8 cellular contexts compared by ENCODE assay signal in the genomic region with DNA sequence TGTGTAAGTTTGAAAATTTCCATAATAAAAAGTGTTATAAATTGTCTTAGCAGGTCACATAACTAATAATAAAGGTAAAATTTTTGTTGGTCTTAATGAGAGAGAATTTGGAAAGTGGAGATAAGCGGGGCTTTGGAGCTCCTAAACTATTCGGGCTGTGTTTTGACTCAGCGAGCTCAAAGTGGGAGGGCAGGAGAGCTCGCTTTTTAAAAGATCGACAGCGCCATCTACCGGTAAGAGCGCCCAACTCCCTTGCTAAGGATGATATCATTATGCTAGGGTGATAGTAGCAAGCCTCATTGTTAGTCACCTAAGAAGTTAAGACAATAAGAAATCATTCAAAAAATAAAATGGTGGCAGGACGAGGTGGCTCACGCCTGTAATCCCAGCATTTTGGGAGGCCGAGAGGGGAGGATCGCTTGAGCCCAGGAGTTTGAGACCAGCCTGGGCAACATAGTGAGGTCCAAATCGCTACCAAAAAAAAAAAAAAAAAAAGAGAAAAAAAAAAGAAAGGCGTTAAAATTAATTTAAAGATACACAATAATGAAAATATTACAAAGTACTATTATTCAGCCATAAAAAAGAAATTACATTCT. TPM values are rescaled to one million over a fixed set of nuclear protein-coding genes. Genes with fewer than 3 reads are reported as not detected.
DNase-seq lines count a peak whose midpoint lies in the region; ATAC-seq, FAIRE-seq and TF ChIP-seq lines count a peak whose summit lies in the region.

No MANE protein-coding gene starts in this region.

- peak overlapping the region; percentile 37; the same call in 2 of the 3 replicates for H3K4me2 ChIP-seq in A549

- peak; percentile 76 to 81 for DNase-seq in A549 (ENCODE audit: low read depth in 1 of 2, low spot score in 1 of 2)
- peak; percentile 87 for DNase-seq in NAMALWA (ENCODE audit: low spot score)
- peak; percentile 76 for DNase-seq in SKM-1 treated with dmso at 0.1 percent for 144 hours (lab: John Stamatoyannopoulos, UW; ENCODE audit: unreplicated experiment)
- peak; percentile 92 for DNase-seq in activated naive CD4-positive, alpha-beta T cell treated with anti-CD3 and anti-CD28 coated beads, Interleukin-2, amount 50 U/mL, for 16 hours
- peak; percentile 56 to 96 (median 89) for DNase-seq in head of caudate nucleus
- peak; percentile 92 for DNase-seq in posterior vena cava (ENCODE audit: low spot score)
- peak; percentile 87 for DNase-seq in urothelium cell line (ENCODE audit: low spot score)

- H3K9me3 ChIP-seq in A549, result no peaks in the 10 kb centered on the region

- TF ChIP-seq RAD21 in A549 (conservative IDR thresholded peaks at IDR 0.05 in 1 of 2, IDR thresholded peaks at IDR 0.05 in 1 of 2), result peak; percentile 72 to 76

- no peak overlapping the region for H3K27ac ChIP-seq in A549

- H3K4me1 ChIP-seq in A549, result peaks cover 6% of the 10 kb centered on the region; the same call in 1 of the 3 replicates

- ATAC-seq in A549, result peak; percentile 97 to 98
- ATAC-seq in GM18499 (IDR thresholded peaks at IDR 0.05; ENCODE audit: insufficient read depth, unreplicated experiment), result peak; percentile 52

- H3K4me3 ChIP-seq in A549, result no peak overlapping the region

- TF ChIP-seq CTCF in A549 (IDR thresholded peaks at IDR 0.05), result peak; percentile 68

- CTCF ChIA-PET in A549 (lab: Yijun Ruan, JAX), result interaction anchor here (0.6 to 7.5 kb wide), 53 partner anchors 9 to 859 kb away, joined by 3 to 68 read pairs (median 4); partner anchors contain the start of genes DHX16, PSORS1C1 and VARS2

- intact Hi-C loops in head of caudate nucleus (cut with DNase I) (no loop called here), posterior vena cava (cut with DNase I) (no loop called here)

- POLR2A ChIA-PET in A549 (lab: Yijun Ruan, JAX), result interaction anchor here (1.3 kb wide), 1 partner anchor 27 kb away, joined by 3 read pairs; the partner anchor contains the start of gene PSORS1C1

- TF ChIP-seq POLR2A in A549 (IDR thresholded peaks at IDR 0.05; ENCODE audit: low read length), result no peak

- TF ChIP-seq EP300 in A549 (IDR thresholded peaks at IDR 0.05), result no peak

- 15% methylated on average over 14 of the region's 14 CpGs for WGBS in A549 (ENCODE audit: missing lambda C conversion rate)

- FAIRE-seq in A549 (lab: Jason Lieb, UNC), result no peak
- no peak for FAIRE-seq in urothelium cell line (lab: Jason Lieb, UNC)

TF ChIP-seq in A549, 52 proteins besides CTCF, POLR2A, EP300 and RAD21:
- peak; percentile 43; the same call in 2 of the 3 replicates for TF ChIP-seq SMC3 (IDR thresholded peaks at IDR 0.05)
- no peak for TF ChIP-seq HOXB13 (CRISPR knock-in tag; IDR thresholded peaks at IDR 0.05; ENCODE audit: low read depth)
- no peak for TF ChIP-seq KDM1A (IDR thresholded peaks at IDR 0.05; ENCODE audit: low read depth)
- no peak for TF ChIP-seq TFCP2L1 (CRISPR knock-in tag; IDR thresholded peaks at IDR 0.05)
- TF ChIP-seq, protein P1, sequence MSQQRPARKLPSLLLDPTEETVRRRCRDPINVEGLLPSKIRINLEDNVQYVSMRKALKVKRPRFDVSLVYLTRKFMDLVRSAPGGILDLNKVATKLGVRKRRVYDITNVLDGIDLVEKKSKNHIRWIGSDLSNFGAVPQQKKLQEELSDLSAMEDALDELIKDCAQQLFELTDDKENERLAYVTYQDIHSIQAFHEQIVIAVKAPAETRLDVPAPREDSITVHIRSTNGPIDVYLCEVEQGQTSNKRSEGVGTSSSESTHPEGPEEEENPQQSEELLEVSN (IDR thresholded peaks at IDR 0.05; ENCODE audit: borderline replicate concordance, low read depth), result no peak
- TF ChIP-seq ZFP36 (IDR thresholded peaks at IDR 0.05; ENCODE audit: borderline replicate concordance, partially characterized antibody), result no peak
- TF ChIP-seq NPAS2 (CRISPR knock-in tag; IDR thresholded peaks at IDR 0.05; ENCODE audit: borderline replicate concordance), result no peak
- no peak for TF ChIP-seq RCOR1 (IDR thresholded peaks at IDR 0.05; ENCODE audit: low read depth, low read length)
- no peak for TF ChIP-seq ZNF302 (CRISPR knock-in tag; IDR thresholded peaks at IDR 0.05)

RNA-seq across cellular contexts. Expression of gene C6orf15, which starts 24.8 kb away (rescaled TPM):
- polyA plus RNA-seq in A549 (2011; rRNA removed), result not detected in 2 replicates
- not detected in 2 replicates for polyA plus RNA-seq in A549 (2012; cell fraction: cytosol; rRNA removed)
- polyA plus RNA-seq in A549 (2012; cell fraction: nucleus; rRNA removed), result not detected in 2 replicates
- polyA plus RNA-seq in A549 (2017; fragmentation: RNase III; extraction: RNeasy Plus Mini Kit Qiagen cat#74134 plus additional on column Dnase treatment), result not detected in 3 replicates
- polyA minus RNA-seq in A549 (2011; rRNA and poly(A)+ RNA removed), result not detected in 2 replicates
- total RNA-seq in posterior vena cava, result not detected

RNA-seq across cellular contexts. Expression of gene PSORS1C1, which starts 27.0 kb away (rescaled TPM):
- polyA plus RNA-seq in A549 (2011; rRNA removed) (2.3 and 5.8 TPM in 2 replicates), A549 (2017; fragmentation: RNase III; extraction: RNeasy Plus Mini Kit Qiagen cat#74134 plus additional on column Dnase treatment) (3.0 to 4.3 TPM (median 4.3 TPM) in 3 replicates)
- 2.2 and 3.1 TPM in 2 replicates for polyA plus RNA-seq in A549 (2012; cell fraction: cytosol; rRNA removed)
- polyA plus RNA-seq in A549 (2012; cell fraction: nucleus; rRNA removed), result 6.1 and 8.7 TPM in 2 replicates
- polyA minus RNA-seq in A549 (2011; rRNA and poly(A)+ RNA removed), result 6.4 and 7.4 TPM in 2 replicates
- total RNA-seq in posterior vena cava, result 1 to 10 TPM; 1.9 to 2.1 TPM

RNA-seq across cellular contexts. Expression of gene CDSN, which starts 32.7 kb away (rescaled TPM):
- polyA plus RNA-seq in A549 (2011; rRNA removed) (not detected in 2 replicates), A549 (2017; fragmentation: RNase III; extraction: RNeasy Plus Mini Kit Qiagen cat#74134 plus additional on column Dnase treatment) (not detected in 3 replicates)
- not detected in 2 replicates for polyA plus RNA-seq in A549 (2012; cell fraction: cytosol; rRNA removed)
- polyA plus RNA-seq in A549 (2012; cell fraction: nucleus; rRNA removed), result not detected in 2 replicates
- polyA minus RNA-seq in A549 (2011; rRNA and poly(A)+ RNA removed), result not detected in 2 replicates
- not detected for total RNA-seq in posterior vena cava

RNA-seq across cellular contexts. Expression of gene PSORS1C2, which starts 51.3 kb away (rescaled TPM):
- polyA plus RNA-seq in A549 (2011; rRNA removed) (not detected in 2 replicates), A549 (2017; fragmentation: RNase III; extraction: RNeasy Plus Mini Kit Qiagen cat#74134 plus additional on column Dnase treatment) (0.08 TPM in 1 of 3 replicates, not detected in the others)
- polyA plus RNA-seq in A549 (2012; cell fraction: cytosol; rRNA removed), result not detected in 2 replicates
- 0.05 TPM in 1 of 2 replicates, not detected in the other for polyA plus RNA-seq in A549 (2012; cell fraction: nucleus; rRNA removed)
- polyA minus RNA-seq in A549 (2011; rRNA and poly(A)+ RNA removed), result not detected in 2 replicates
- not detected for total RNA-seq in posterior vena cava
